ENCODE assay signal across 25 cellular contexts in genomic region chr3:174116421-174116820, GRCh38.
"Had no signal": no experiment of that assay in that cellular context is flagged by ENCODE, and none has a peak within 500 bp of the region (broad histone marks: within the 10 kb centered on the region; RNA-seq: fewer than 3 reads in every experiment).

No MANE protein-coding gene starts in this region.

- H3K4me3 ChIP-seq: ascending aorta, dorsolateral prefrontal cortex, gastroesophageal sphincter, heart right ventricle, left ventricle myocardium inferior, tibial artery had no signal

- H3K27ac Mint-ChIP-seq: activated CD4-positive, alpha-beta memory T cell treated with anti-CD3 and anti-CD28 coated beads, Interleukin-2, amount 10 ng/mL, durations not matched to agents 7 days and 5 days; activated naive CD4-positive, alpha-beta T cell treated with anti-CD3 and anti-CD28 coated beads, Interleukin-2, amount 10 ng/mL, durations not matched to agents 7 days and 5 days; activated naive CD8-positive, alpha-beta T cell treated with anti-CD3 and anti-CD28 coated beads, Interleukin-2, amount 50 U/mL, for 24 hours; endodermal cell; nephron progenitor cell; T-helper 2 cell treated with Interferon-gamma antibody and Interleukin-4, amounts not matched to agents 5 μg/mL and 100 μg/mL, for 36 hours had no signal

- H3K36me3 ChIP-seq: ascending aorta, gastroesophageal sphincter, heart right ventricle, left ventricle myocardium inferior had no signal

- H3K36me3 Mint-ChIP-seq: activated naive CD4-positive, alpha-beta T cell treated with anti-CD3 and anti-CD28 coated beads, Interleukin-2, amount 10 ng/mL, durations not matched to agents 7 days and 5 days had no signal

- H3K27ac ChIP-seq: ascending aorta, dorsolateral prefrontal cortex, gastroesophageal sphincter, heart right ventricle, left ventricle myocardium inferior, tibial artery had no signal

- H3K4me1 Mint-ChIP-seq: activated CD4-positive, alpha-beta memory T cell treated with anti-CD3 and anti-CD28 coated beads, Interleukin-2, amount 10 ng/mL, durations not matched to agents 7 days and 5 days; activated naive CD4-positive, alpha-beta T cell treated with anti-CD3 and anti-CD28 coated beads, Interleukin-2, amount 10 ng/mL, durations not matched to agents 7 days and 5 days; activated naive CD8-positive, alpha-beta T cell treated with anti-CD3 and anti-CD28 coated beads, Interleukin-2, amount 50 U/mL, for 24 hours; endodermal cell; nephron progenitor cell had no signal

- DNase-seq: activated CD4-positive, alpha-beta memory T cell treated with anti-CD3 and anti-CD28 coated beads, Interleukin-2, amount 10 ng/mL, durations not matched to agents 7 days and 5 days; activated CD4-positive, alpha-beta T cell treated with anti-CD3 and anti-CD28 coated beads for 48 hours; activated CD4-positive, CD25-positive, alpha-beta regulatory T cell; activated effector memory CD4-positive, alpha-beta T cell treated with Interleukin-2 at 50 U/mL for 16 hours; activated naive CD4-positive, alpha-beta T cell treated with anti-CD3 and anti-CD28 coated beads, Interleukin-2, amount 10 ng/mL, durations not matched to agents 7 days and 5 days; activated naive CD8-positive, alpha-beta T cell treated with anti-CD3 and anti-CD28 coated beads, Interleukin-2, amount 50 U/mL, for 24 hours; activated T-cell treated with anti-CD3 and anti-CD28 coated beads, Interleukin-2, amount 50 U/mL, for 48 hours; dorsolateral prefrontal cortex; endodermal cell; heart right ventricle; kidney glomerular epithelial cell; left ventricle myocardium inferior; mammary epithelial cell; midbrain; nephron progenitor cell; retina; stimulated activated CD4-positive, alpha-beta T cell treated with anti-CD3 and anti-CD28 coated beads, Interleukin-2, amount 100 ng/mL, for 24 hours; stimulated activated naive CD8-positive, alpha-beta T cell treated with anti-CD3 and anti-CD28 coated beads, Interleukin-15, Interleukin-2, amounts not matched to agents 100 U/mL and 50 U/mL, for 24 hours; substantia nigra; tibial artery had no signal

- H3K9me3 Mint-ChIP-seq: endodermal cell; nephron progenitor cell; T-helper 2 cell treated with Interferon-gamma antibody and Interleukin-4, amounts not matched to agents 5 μg/mL and 100 μg/mL, for 36 hours had no signal

- ATAC-seq: activated naive CD8-positive, alpha-beta T cell treated with anti-CD3 and anti-CD28 coated beads, Interleukin-2, amount 50 U/mL, for 24 hours; gastroesophageal sphincter; heart right ventricle; stimulated activated naive CD8-positive, alpha-beta T cell treated with anti-CD3 and anti-CD28 coated beads, Interleukin-15, Interleukin-2, amounts not matched to agents 100 U/mL and 50 U/mL, for 24 hours had no signal

- FAIRE-seq: TTC549, urothelium cell line had no signal

- H3K4me3 Mint-ChIP-seq: activated CD4-positive, alpha-beta memory T cell treated with anti-CD3 and anti-CD28 coated beads, Interleukin-2, amount 10 ng/mL, durations not matched to agents 7 days and 5 days; activated naive CD4-positive, alpha-beta T cell treated with anti-CD3 and anti-CD28 coated beads, Interleukin-2, amount 10 ng/mL, durations not matched to agents 7 days and 5 days; activated naive CD8-positive, alpha-beta T cell treated with anti-CD3 and anti-CD28 coated beads, Interleukin-2, amount 50 U/mL, for 24 hours; endodermal cell; nephron progenitor cell; T-helper 2 cell treated with Interferon-gamma antibody and Interleukin-4, amounts not matched to agents 5 μg/mL and 100 μg/mL, for 36 hours had no signal

- H3K27me3 ChIP-seq: ascending aorta, dorsolateral prefrontal cortex, gastroesophageal sphincter, heart right ventricle, tibial artery had no signal
